ENCODE assay signal across 8 cellular contexts in the genomic region with DNA sequence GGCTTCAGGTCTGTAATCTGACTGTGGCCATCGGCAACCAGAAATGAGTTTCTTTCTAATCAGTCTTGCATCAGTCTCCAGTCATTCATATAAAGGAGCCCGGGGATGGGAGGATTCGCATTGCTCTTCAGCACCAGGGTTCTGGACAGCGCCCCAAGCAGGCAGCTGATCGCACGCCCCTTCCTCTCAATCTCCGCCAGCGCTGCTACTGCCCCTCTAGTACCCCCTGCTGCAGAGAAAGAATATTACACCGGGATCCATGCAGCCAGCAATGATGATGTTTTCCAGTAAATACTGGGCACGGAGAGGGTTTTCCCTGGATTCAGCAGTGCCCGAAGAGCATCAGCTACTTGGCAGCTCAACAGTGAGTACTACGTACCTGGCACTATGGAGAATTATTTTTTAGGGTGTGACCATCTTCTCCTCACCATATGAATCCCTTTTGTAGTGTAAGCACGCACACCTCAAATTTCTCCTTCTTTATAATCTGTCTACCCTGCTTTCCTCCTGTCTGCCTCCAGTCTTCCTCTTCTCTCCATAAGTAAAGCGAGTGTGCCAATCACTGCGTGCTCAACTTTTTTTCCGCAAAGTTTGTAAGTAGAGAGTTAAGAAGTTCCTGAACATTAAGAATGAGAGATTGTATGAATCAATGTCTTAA. TPM values are rescaled to one million over a fixed set of nuclear protein-coding genes. Genes with fewer than 3 reads are reported as not detected.
DNase-seq lines count a peak whose midpoint lies in the region; ATAC-seq and TF ChIP-seq lines count a peak whose summit lies in the region.

A gene (plus strand): TSS at position 118 of the 658 bp plus-strand sequence. CDS start 142 bp downstream, at position 260.

- peaks cover 2% of the 10 kb centered on the region for H3K4me1 Mint-ChIP-seq in activated naive CD8-positive, alpha-beta T cell treated with anti-CD3 and anti-CD28 coated beads, Interleukin-2, amount 50 U/mL, for 24 hours

- no peaks in the 10 kb centered on the region; the same call in 1 of the 2 replicates for H3K4me1 ChIP-seq in Panc1 (ENCODE audit: control insufficient read depth, insufficient read depth, low read length)

- intact Hi-C loops in Panc1 (cut with micrococcal nuclease; ENCODE audit: unreplicated experiment), result no loop called here

- BruUV-seq in Panc1 (replicated peaks; lab: Mats Ljungman, UMichigan), result no TSS peak

- CTCF ChIA-PET in Panc1 (lab: Charles Lee), result interaction anchor here (0.7 kb wide), 1 partner anchor 154 kb away, joined by 3 read pairs; no protein-coding TSS in a partner anchor

- in situ Hi-C loops in Panc1 (cut with HindIII; ENCODE audit: low pct_unique_long_range_greater_than_20kb, low sequenced_read_pairs), result no loop called here

- POLR2A ChIA-PET in Panc1 (lab: Charles Lee), result no interaction called here

- H3K4me3 Mint-ChIP-seq in activated naive CD8-positive, alpha-beta T cell treated with anti-CD3 and anti-CD28 coated beads, Interleukin-2, amount 50 U/mL, for 24 hours, result no peak within 1 kb of the TSS

- H3K36me3 ChIP-seq in Panc1 (ENCODE audit: control insufficient read depth, insufficient read depth, low read length), result no peaks in the 10 kb centered on the region

- H3K27ac Mint-ChIP-seq in activated naive CD8-positive, alpha-beta T cell treated with anti-CD3 and anti-CD28 coated beads, Interleukin-2, amount 50 U/mL, for 24 hours, result no peak within 1 kb of the TSS

- no peak within 1 kb of the TSS; a peak in 1 of 4 replicates for H3K4me3 ChIP-seq in Panc1 (ENCODE audit: low read depth in 2 of 2, low read length in 2 of 2)

- DNase-seq in AML-193 (lab: John Stamatoyannopoulos, UW), result peak; percentile 49 to 62
- DNase-seq in GM19238 (ENCODE audit: insufficient read length, low spot score), result peak; percentile 14
- peak; percentile 71 for DNase-seq in HK-2 (ENCODE audit: unreplicated experiment)
- DNase-seq in Panc1 (ENCODE audit: low read depth, low spot score), result no peak
- DNase-seq in activated naive CD8-positive, alpha-beta T cell treated with anti-CD3 and anti-CD28 coated beads, Interleukin-2, amount 50 U/mL, for 24 hours, result peak; percentile 53
- peak; percentile 60 for DNase-seq in iPS DF 19.7 (ENCODE audit: low read depth, low spot score)
- peak; percentile 62 for DNase-seq in stimulated activated CD4-positive, alpha-beta T cell treated with anti-CD3 and anti-CD28 coated beads, Interleukin-15, amount 100 ng/mL, for 24 hours

- H3K27me3 ChIP-seq in Panc1 (ENCODE audit: control insufficient read depth, insufficient read depth, low read length), result peaks cover 29% of the 10 kb centered on the region

- no peaks in the 10 kb centered on the region for H3K36me3 Mint-ChIP-seq in activated naive CD8-positive, alpha-beta T cell treated with anti-CD3 and anti-CD28 coated beads, Interleukin-2, amount 50 U/mL, for 24 hours (ENCODE audit: low read depth)

- H3K9me3 ChIP-seq in Panc1 (ENCODE audit: control insufficient read depth, insufficient read depth, low read depth, low read length), result no peaks in the 10 kb centered on the region

- H3K27ac ChIP-seq in Panc1 (ENCODE audit: low read length), result no peak within 1 kb of the TSS

- ATAC-seq in Panc1 (peak; percentile 56; the same call in 1 of the 2 replicates), HG03460 (IDR thresholded peaks at IDR 0.05; ENCODE audit: unreplicated experiment) (no peak)
- ATAC-seq in activated naive CD8-positive, alpha-beta T cell treated with anti-CD3 and anti-CD28 coated beads, Interleukin-2, amount 50 U/mL, for 24 hours, result peak; percentile 49

- H3K9me3 Mint-ChIP-seq in activated naive CD8-positive, alpha-beta T cell treated with anti-CD3 and anti-CD28 coated beads, Interleukin-2, amount 50 U/mL, for 24 hours, result peaks cover 4% of the 10 kb centered on the region

- TF ChIP-seq CTCF in Panc1 (IDR thresholded peaks at IDR 0.05), result peak; percentile 64

- peaks cover 42% of the 10 kb centered on the region for H3K27me3 Mint-ChIP-seq in activated naive CD8-positive, alpha-beta T cell treated with anti-CD3 and anti-CD28 coated beads, Interleukin-2, amount 50 U/mL, for 24 hours

RNA-seq across cellular contexts. Expression of the gene that starts here (rescaled TPM):
- not detected for total RNA-seq in Panc1 (2021; ENCODE audit: unreplicated experiment)
- polyA plus RNA-seq in Panc1 (2012; ENCODE audit: insufficient read length), result not detected

Comparison
In these comparisons a context has a peak if more than half of its experiments do, and no peak if none do; other contexts are left out.
1. Peak in ATAC-seq in Panc1; RNA of the gene not detected or under 1 TPM.